In the genomic region with DNA sequence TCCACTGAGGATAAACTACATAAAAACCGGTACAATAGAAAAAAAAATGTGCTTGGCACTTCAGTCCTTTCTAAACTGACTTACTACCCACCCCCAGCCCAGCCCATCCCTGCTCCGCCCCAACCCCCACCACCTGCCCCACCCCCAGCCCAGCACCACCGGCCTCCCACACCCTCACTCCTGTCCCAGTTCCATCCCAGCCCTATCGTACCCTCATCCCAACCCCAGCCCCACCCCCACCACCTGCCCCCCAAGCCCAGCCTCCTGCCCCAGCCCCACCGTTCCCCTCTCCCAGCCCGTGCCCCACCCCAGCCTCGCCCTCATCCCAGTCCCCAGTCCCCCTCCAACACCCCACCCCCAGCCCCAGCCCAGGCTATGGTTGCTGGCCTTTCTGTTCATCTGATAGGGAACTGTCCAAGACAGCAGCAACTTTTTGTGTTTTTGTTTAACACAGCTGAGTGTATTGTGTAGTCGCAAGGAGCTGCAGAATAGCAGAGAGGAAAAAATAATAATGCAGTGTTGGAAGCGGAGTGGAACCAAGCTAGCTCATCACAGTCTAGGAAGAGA, we compare ENCODE assay signal across 1 cellular context.
TF ChIP-seq lines count a peak whose summit lies in the region.

No MANE protein-coding gene starts in this region.

TF ChIP-seq in IMR-90, 13 proteins besides CTCF, POLR2A, EP300 and RAD21 (continued from another document):
- TF ChIP-seq, protein P1, sequence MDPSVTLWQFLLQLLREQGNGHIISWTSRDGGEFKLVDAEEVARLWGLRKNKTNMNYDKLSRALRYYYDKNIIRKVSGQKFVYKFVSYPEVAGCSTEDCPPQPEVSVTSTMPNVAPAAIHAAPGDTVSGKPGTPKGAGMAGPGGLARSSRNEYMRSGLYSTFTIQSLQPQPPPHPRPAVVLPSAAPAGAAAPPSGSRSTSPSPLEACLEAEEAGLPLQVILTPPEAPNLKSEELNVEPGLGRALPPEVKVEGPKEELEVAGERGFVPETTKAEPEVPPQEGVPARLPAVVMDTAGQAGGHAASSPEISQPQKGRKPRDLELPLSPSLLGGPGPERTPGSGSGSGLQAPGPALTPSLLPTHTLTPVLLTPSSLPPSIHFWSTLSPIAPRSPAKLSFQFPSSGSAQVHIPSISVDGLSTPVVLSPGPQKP (IDR thresholded peaks at IDR 0.05; ENCODE audit: borderline replicate concordance, low read depth, low read length), result no peak
- TF ChIP-seq, protein P2, sequence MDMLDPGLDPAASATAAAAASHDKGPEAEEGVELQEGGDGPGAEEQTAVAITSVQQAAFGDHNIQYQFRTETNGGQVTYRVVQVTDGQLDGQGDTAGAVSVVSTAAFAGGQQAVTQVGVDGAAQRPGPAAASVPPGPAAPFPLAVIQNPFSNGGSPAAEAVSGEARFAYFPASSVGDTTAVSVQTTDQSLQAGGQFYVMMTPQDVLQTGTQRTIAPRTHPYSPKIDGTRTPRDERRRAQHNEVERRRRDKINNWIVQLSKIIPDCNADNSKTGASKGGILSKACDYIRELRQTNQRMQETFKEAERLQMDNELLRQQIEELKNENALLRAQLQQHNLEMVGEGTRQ (IDR thresholded peaks at IDR 0.05; ENCODE audit: low read depth, low read length), result no peak
- TF ChIP-seq CHD1 (IDR thresholded peaks at IDR 0.05; ENCODE audit: low read depth, low read length), result no peak
TF ChIP-seq in IMR-90: peak in this region for 0.
